1 cellular context compared by ENCODE assay signal in genomic region chr10:35492387-35493195, GRCh38.
TF ChIP-seq lines count a peak whose summit lies in the region.

No MANE protein-coding gene starts in this region.

TF ChIP-seq in H1, 55 proteins besides CTCF, POLR2A, EP300 and RAD21:
- TF ChIP-seq NANOG (IDR thresholded peaks at IDR 0.05; ENCODE audit: insufficient read depth, low read depth, low read length, poor library complexity, severe bottlenecking) (no peak), ASH2L (IDR thresholded peaks at IDR 0.05; ENCODE audit: low read length) (no peak), SIX5 (IDR thresholded peaks at IDR 0.05; ENCODE audit: low read depth, low read length) (0 out of 2 replicates have a peak, but pooled peaks have one; percentile 11)
TF ChIP-seq in H1: peak in this region for 1.
